In the genomic region with DNA sequence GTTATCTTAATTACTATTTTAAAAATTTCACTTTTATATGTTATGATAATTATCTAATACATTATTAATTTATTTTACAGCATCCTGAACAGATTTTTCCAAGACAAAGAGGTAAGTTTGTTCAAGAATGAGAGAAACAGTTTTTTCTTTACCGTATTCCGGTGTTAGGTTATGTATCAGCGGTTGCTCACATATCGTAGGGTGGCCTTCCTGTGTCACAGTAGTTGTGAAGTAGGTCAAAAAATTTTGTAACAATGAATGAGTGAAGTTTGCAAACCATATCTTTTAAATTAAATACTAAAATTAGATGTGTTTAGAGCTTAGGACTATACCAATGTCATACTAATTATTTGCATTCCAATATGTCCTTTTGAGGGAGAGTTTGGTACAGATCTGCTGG, we compare ENCODE assay signal across 26 cellular contexts.
"Had no signal": no experiment of that assay in that cellular context is flagged by ENCODE, and none has a peak within 500 bp of the region (broad histone marks: within the 10 kb centered on the region; RNA-seq: fewer than 3 reads in every experiment).

No MANE protein-coding gene starts in this region.

- H3K4me3 Mint-ChIP-seq: nephron; neural crest cell; stimulated activated naive CD8-positive, alpha-beta T cell treated with anti-CD3 and anti-CD28 coated beads, Interleukin-15, Interleukin-2, amounts not matched to agents 100 ng/mL and 50 ng/mL, for 24 hours had no signal

- ATAC-seq: left colon, left lung, lower lobe of right lung, pancreas, right cardiac atrium, sciatic nerve, upper lobe of right lung had no signal

- H3K9me3 Mint-ChIP-seq: nephron; neural crest cell; stimulated activated naive CD8-positive, alpha-beta T cell treated with anti-CD3 and anti-CD28 coated beads, Interleukin-15, Interleukin-2, amounts not matched to agents 100 ng/mL and 50 ng/mL, for 24 hours had no signal

- H3K27me3 Mint-ChIP-seq: stimulated activated naive CD8-positive, alpha-beta T cell treated with anti-CD3 and anti-CD28 coated beads, Interleukin-15, Interleukin-2, amounts not matched to agents 100 ng/mL and 50 ng/mL, for 24 hours had no signal

- H3K27ac Mint-ChIP-seq: nephron; stimulated activated naive CD8-positive, alpha-beta T cell treated with anti-CD3 and anti-CD28 coated beads, Interleukin-15, Interleukin-2, amounts not matched to agents 100 ng/mL and 50 ng/mL, for 24 hours had no signal

- H3K4me1 Mint-ChIP-seq: nephron had no signal

- DNase-seq: hippocampal formation; kidney; left colon; left lung; lower lobe of right lung; mammary epithelial cell; mesenchymal stem cell; nucleus accumbens; pancreas; posterior cingulate gyrus; retina; right cardiac atrium; stimulated activated CD4-positive, alpha-beta T cell treated with anti-CD3 and anti-CD28 coated beads, Interleukin-12 subunit alpha, Interleukin-12 subunit beta, amount 100 ng/mL, for 4 hours; stimulated activated CD4-positive, alpha-beta T cell treated with anti-CD3 and anti-CD28 coated beads, Interleukin-4, amount 100 ng/mL, for 1 hour; stimulated activated naive CD4-positive, alpha-beta T cell; tibial artery; trophoblast cell; upper lobe of right lung had no signal

- H3K27ac ChIP-seq: left lung, lower lobe of right lung, pancreas, prostate gland, skin epidermis, suprapubic skin, thoracic aorta, tibial artery, upper lobe of right lung had no signal
